ENCODE assay signal across 1 cellular context in genomic region chr3:143763568-143764162, GRCh38.
TF ChIP-seq lines count a peak whose summit lies in the region.

No MANE protein-coding gene starts in this region.

TF ChIP-seq in IMR-90, 13 proteins besides CTCF, POLR2A, EP300 and RAD21 (continued from another document):
- TF ChIP-seq ELK1 (IDR thresholded peaks at IDR 0.05; ENCODE audit: borderline replicate concordance, low read depth, low read length) (no peak), CHD1 (IDR thresholded peaks at IDR 0.05; ENCODE audit: low read depth, low read length) (no peak), USF2 (IDR thresholded peaks at IDR 0.05; ENCODE audit: low read depth, low read length) (no peak), MXI1 (IDR thresholded peaks at IDR 0.05; ENCODE audit: borderline replicate concordance, low read depth, low read length) (no peak), RFX5 (IDR thresholded peaks at IDR 0.05; ENCODE audit: low read depth, low read length) (no peak), SMC3 (IDR thresholded peaks at IDR 0.05; ENCODE audit: low read depth, low read length) (no peak)
